ENCODE assay signal across 28 cellular contexts in genomic region chr17:66574123-66574522, GRCh38.
"Had no signal": no experiment of that assay in that cellular context is flagged by ENCODE, and none has a peak within 500 bp of the region (broad histone marks: within the 10 kb centered on the region; RNA-seq: fewer than 3 reads in every experiment).

No MANE protein-coding gene starts in this region.

- H3K27me3 Mint-ChIP-seq: stimulated activated memory B cell treated with anti-CD40 and anti-IgM and Interleukin-4, amounts not matched to agents 10 μg/mL and 1 μg/mL and 100 μg/mL, for 72 hours; stimulated activated naive CD8-positive, alpha-beta T cell treated with anti-CD3 and anti-CD28 coated beads, Interleukin-15, amount 100 ng/mL, for 72 hours; stimulated activated naive CD8-positive, alpha-beta T cell treated with anti-CD3 and anti-CD28 coated beads, Interleukin-15, Interleukin-2, amounts not matched to agents 100 ng/mL and 50 ng/mL, for 24 hours; type B pancreatic cell had no signal

- H3K4me3 Mint-ChIP-seq: stimulated activated effector memory CD8-positive, alpha-beta T cell treated with anti-CD3 and anti-CD28 coated beads, Interleukin-12 subunit alpha, Interleukin-12 subunit beta, amount 100 ng/mL, for 72 hours; stimulated activated memory B cell treated with anti-CD40 and anti-IgM and Interleukin-4, amounts not matched to agents 10 μg/mL and 1 μg/mL and 100 μg/mL, for 72 hours; stimulated activated naive B cell treated with anti-CD40 and anti-IgM and Interleukin-4, amounts not matched to agents 10 μg/mL and 1 μg/mL and 100 μg/mL, for 72 hours; stimulated activated naive CD8-positive, alpha-beta T cell treated with anti-CD3 and anti-CD28 coated beads, Interleukin-15, amount 100 ng/mL, for 72 hours; stimulated activated naive CD8-positive, alpha-beta T cell treated with anti-CD3 and anti-CD28 coated beads, Interleukin-15, Interleukin-2, amounts not matched to agents 100 ng/mL and 50 ng/mL, for 24 hours; type B pancreatic cell had no signal

- H3K27me3 ChIP-seq: stomach, suprapubic skin, testis, thyroid gland, tibial artery, tibial nerve, transverse colon, upper lobe of left lung, upper lobe of right lung, uterus, vagina had no signal

- H3K4me1 ChIP-seq: suprapubic skin, transverse colon, uterus had no signal

- H3K27ac ChIP-seq: stomach, suprapubic skin, testis, thoracic aorta, thyroid gland, tibial artery, tibial nerve, transverse colon, upper lobe of left lung, upper lobe of right lung, uterus, vagina had no signal

- H3K36me3 Mint-ChIP-seq: stimulated activated effector memory CD8-positive, alpha-beta T cell treated with anti-CD3 and anti-CD28 coated beads, Interleukin-12 subunit alpha, Interleukin-12 subunit beta, amount 100 ng/mL, for 72 hours; stimulated activated memory B cell treated with anti-CD40 and anti-IgM and Interleukin-4, amounts not matched to agents 10 μg/mL and 1 μg/mL and 100 μg/mL, for 72 hours; stimulated activated naive B cell treated with anti-CD40 and anti-IgM and Interleukin-4, amounts not matched to agents 10 μg/mL and 1 μg/mL and 100 μg/mL, for 72 hours; type B pancreatic cell had no signal

- H3K27ac Mint-ChIP-seq: stimulated activated effector memory CD8-positive, alpha-beta T cell treated with anti-CD3 and anti-CD28 coated beads, Interleukin-12 subunit alpha, Interleukin-12 subunit beta, amount 100 ng/mL, for 72 hours; stimulated activated memory B cell treated with anti-CD40 and anti-IgM and Interleukin-4, amounts not matched to agents 10 μg/mL and 1 μg/mL and 100 μg/mL, for 72 hours; stimulated activated naive B cell treated with anti-CD40 and anti-IgM and Interleukin-4, amounts not matched to agents 10 μg/mL and 1 μg/mL and 100 μg/mL, for 72 hours; stimulated activated naive CD8-positive, alpha-beta T cell treated with anti-CD3 and anti-CD28 coated beads, Interleukin-15, amount 100 ng/mL, for 72 hours; stimulated activated naive CD8-positive, alpha-beta T cell treated with anti-CD3 and anti-CD28 coated beads, Interleukin-15, Interleukin-2, amounts not matched to agents 100 ng/mL and 50 ng/mL, for 24 hours; type B pancreatic cell had no signal

- H3K9me3 ChIP-seq: stomach, suprapubic skin, testis, thoracic aorta, thyroid gland, tibial artery, tibial nerve, transverse colon, upper lobe of left lung, upper lobe of right lung, uterus, vagina had no signal

- H3K4me1 Mint-ChIP-seq: stimulated activated memory B cell treated with anti-CD40 and anti-IgM and Interleukin-4, amounts not matched to agents 10 μg/mL and 1 μg/mL and 100 μg/mL, for 72 hours; stimulated activated naive B cell treated with anti-CD40 and anti-IgM and Interleukin-4, amounts not matched to agents 10 μg/mL and 1 μg/mL and 100 μg/mL, for 72 hours had no signal

- DNase-seq: stimulated activated CD4-positive, alpha-beta T cell treated with anti-CD3 and anti-CD28 coated beads, Interleukin-2, amount 100 ng/mL, for 48 hours; stimulated activated CD4-positive, alpha-beta T cell treated with anti-CD3 and anti-CD28 coated beads, Interleukin-4, amount 100 ng/mL, for 1 hour; stimulated activated CD4-positive, alpha-beta T cell treated with anti-CD3 and anti-CD28 coated beads, Interleukin-4, amount 100 ng/mL, for 24 hours; stimulated activated CD4-positive, alpha-beta T cell treated with anti-CD3 and anti-CD28 coated beads, Interleukin-4, amount 100 ng/mL, for 4 hours; stimulated activated CD8-positive, alpha-beta memory T cell treated with anti-CD3 and anti-CD28 coated beads, Interleukin-4, amount 100 ng/mL, for 48 hours; stimulated activated naive B cell treated with anti-CD40 and anti-IgM and Interleukin-4, amounts not matched to agents 10 μg/mL and 1 μg/mL and 100 μg/mL, for 72 hours; stimulated activated naive CD4-positive, alpha-beta T cell; stimulated activated naive CD4-positive, alpha-beta T cell treated with Interleukin-2 at 50 U/mL for 16 hours; stimulated activated naive CD8-positive, alpha-beta T cell treated with anti-CD3 and anti-CD28 coated beads, Interleukin-15, amount 100 ng/mL, for 72 hours; stimulated activated naive CD8-positive, alpha-beta T cell treated with anti-CD3 and anti-CD28 coated beads, Interleukin-15, Interleukin-2, amounts not matched to agents 100 U/mL and 50 U/mL, for 24 hours; stomach; substantia nigra; testis; thyroid gland; tibial artery; transverse colon; trophoblast cell; upper lobe of left lung; upper lobe of right lung; uterus had no signal

- ATAC-seq: stimulated activated effector memory CD8-positive, alpha-beta T cell treated with anti-CD3 and anti-CD28 coated beads, Interleukin-12 subunit alpha, Interleukin-12 subunit beta, amount 100 ng/mL, for 72 hours; stimulated activated memory B cell treated with anti-CD40 and anti-IgM and Interleukin-4, amounts not matched to agents 10 μg/mL and 1 μg/mL and 100 μg/mL, for 72 hours; stimulated activated naive B cell treated with anti-CD40 and anti-IgM and Interleukin-4, amounts not matched to agents 10 μg/mL and 1 μg/mL and 100 μg/mL, for 72 hours; stimulated activated naive CD8-positive, alpha-beta T cell treated with anti-CD3 and anti-CD28 coated beads, Interleukin-15, amount 100 ng/mL, for 72 hours; stimulated activated naive CD8-positive, alpha-beta T cell treated with anti-CD3 and anti-CD28 coated beads, Interleukin-15, Interleukin-2, amounts not matched to agents 100 U/mL and 50 U/mL, for 24 hours; upper lobe of right lung had no signal

- H3K9me3 Mint-ChIP-seq: stimulated activated effector memory CD8-positive, alpha-beta T cell treated with anti-CD3 and anti-CD28 coated beads, Interleukin-12 subunit alpha, Interleukin-12 subunit beta, amount 100 ng/mL, for 72 hours; stimulated activated naive CD8-positive, alpha-beta T cell treated with anti-CD3 and anti-CD28 coated beads, Interleukin-15, Interleukin-2, amounts not matched to agents 100 ng/mL and 50 ng/mL, for 24 hours; type B pancreatic cell had no signal
